12 cellular contexts compared by ENCODE assay signal in the genomic region with DNA sequence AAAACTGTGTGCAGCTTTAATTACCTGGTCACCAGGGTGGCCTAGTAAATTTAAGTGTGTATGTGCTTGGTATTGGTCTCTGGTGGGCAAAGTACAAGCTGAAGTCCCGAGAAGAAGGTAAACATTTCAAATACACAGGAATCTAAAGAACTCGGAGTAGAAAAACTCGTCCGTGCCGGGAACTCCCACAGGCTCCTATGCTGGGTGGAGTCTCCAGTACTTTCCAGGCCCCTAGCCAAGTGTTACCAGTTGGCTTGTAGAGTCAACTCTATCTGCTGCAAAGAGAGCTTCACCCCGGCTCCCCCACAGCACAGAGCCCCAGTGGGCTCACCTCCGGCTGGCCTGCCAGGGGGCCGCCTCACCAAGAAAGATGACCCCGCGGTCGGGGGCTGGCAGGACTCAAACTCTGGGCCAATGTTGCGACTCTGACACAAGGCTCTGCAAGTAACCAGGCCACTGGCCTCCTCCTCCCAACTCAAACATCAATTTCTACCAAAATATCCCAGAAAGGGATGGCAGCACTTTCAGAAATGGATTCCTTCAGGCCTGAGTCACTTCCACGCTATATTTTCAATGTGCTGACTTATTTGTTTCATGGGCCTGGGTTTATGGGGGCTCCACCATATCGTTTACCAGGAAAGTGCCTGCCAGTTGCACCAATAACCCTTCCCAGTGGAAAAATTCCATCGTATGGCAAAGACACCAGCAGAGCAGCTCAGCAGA.
A peak's percentile ranks its signal among the peaks of the same experiment; 100 is the strongest.
DNase-seq lines count a peak whose midpoint lies in the region; ATAC-seq and TF ChIP-seq lines count a peak whose summit lies in the region.
"Had no signal": no experiment of that assay in that cellular context is flagged by ENCODE, and none has a peak within 500 bp of the region (broad histone marks: within the 10 kb centered on the region; RNA-seq: fewer than 3 reads in every experiment).

No MANE protein-coding gene starts in this region.

- CTCF ChIA-PET in WTC11 (lab: Charles Lee), result interaction anchor here (0.6 to 2.7 kb wide), 3 partner anchors 11 to 196 kb away, joined by 6 to 9 read pairs (median 9); no protein-coding TSS in a partner anchor

- no peak for TF ChIP-seq CTCF in WTC11 (IDR thresholded peaks at IDR 0.05)
- TF ChIP-seq CTCF in heart right ventricle (IDR thresholded peaks at IDR 0.05), result no peak
- no peak for TF ChIP-seq CTCF in prostate gland (IDR thresholded peaks at IDR 0.05)

- H3K36me3 Mint-ChIP-seq in WTC11, result peaks cover 34% of the 10 kb centered on the region

- no peak overlapping the region for H3K4me3 Mint-ChIP-seq in WTC11
- H3K4me3 Mint-ChIP-seq: neural crest cell had no signal

- 0 out of 2 replicates have a peak overlapping the region, but pooled peaks have one; percentile 38 for H3K27ac Mint-ChIP-seq in WTC11

- no peak overlapping the region for H3K4me3 ChIP-seq in heart right ventricle
- H3K4me3 ChIP-seq in prostate gland, result no peak overlapping the region
- H3K4me3 ChIP-seq: BLaER1 treated with 17β-estradiol and CSF1 and Interleukin-3, amounts not matched to agents 10 nM and 100 nM; SK-N-MC had no signal

- no peaks in the 10 kb centered on the region for H3K27me3 Mint-ChIP-seq in WTC11 (ENCODE audit: low read depth)

- H3K27me3 ChIP-seq in heart right ventricle, result no peaks in the 10 kb centered on the region
- no peaks in the 10 kb centered on the region for H3K27me3 ChIP-seq in prostate gland (replicated peaks; ENCODE audit: insufficient read depth)
- H3K27me3 ChIP-seq: BLaER1 treated with 17β-estradiol and CSF1 and Interleukin-3, amounts not matched to agents 10 nM and 100 nM had no signal

- H3K9me3 Mint-ChIP-seq in WTC11, result peaks cover 4% of the 10 kb centered on the region; the same call in 1 of the 2 replicates
- H3K9me3 Mint-ChIP-seq: neural crest cell had no signal

- H3K27ac ChIP-seq in heart right ventricle (peak overlapping the region in 6 of 10 donors; percentile 10 to 71 (median 62)), prostate gland (peak overlapping the region; percentile 53 to 80)
- H3K27ac ChIP-seq: BLaER1 treated with 17β-estradiol and CSF1 and Interleukin-3, amounts not matched to agents 10 nM and 100 nM; SK-N-MC had no signal

- H3K36me3 ChIP-seq in heart right ventricle (peaks cover 0 to 53% (median 11%) of the 10 kb centered on the region in 9 donors), prostate gland (no peaks in the 10 kb centered on the region)

- POLR2A ChIA-PET in WTC11 (lab: Charles Lee), result interaction anchor here (1.7 kb wide), 1 partner anchor 24 kb away, joined by 3 read pairs; no protein-coding TSS in a partner anchor

- no peaks in the 10 kb centered on the region for H3K9me3 ChIP-seq in heart right ventricle
- no peaks in the 10 kb centered on the region for H3K9me3 ChIP-seq in prostate gland
- H3K9me3 ChIP-seq: BLaER1 treated with 17β-estradiol and CSF1 and Interleukin-3, amounts not matched to agents 10 nM and 100 nM had no signal

- peaks cover 12 to 65% (median 50%) of the 10 kb centered on the region in 9 donors for H3K4me1 ChIP-seq in heart right ventricle
- H3K4me1 ChIP-seq in prostate gland (replicated peaks), result peaks cover 26% of the 10 kb centered on the region

- DNase-seq in AG08395 (ENCODE audit: low spot score) (peak; percentile 79), WTC11 (ENCODE audit: low spot score) (no peak), heart right ventricle (peak; percentile 40 to 82), prostate gland (ENCODE audit: low spot score) (peak; percentile 88), kidney glomerular epithelial cell (lab: John Stamatoyannopoulos, UW) (no peak), KBM-7 (no peak)
- DNase-seq: activated T-cell treated with anti-CD3 and anti-CD28 coated beads for 4 hours had no signal

- no peak for TF ChIP-seq POLR2A in prostate gland (IDR thresholded peaks at IDR 0.05)

- 43 to 45% methylated on average over 15 of the region's 15 CpGs for WGBS in heart right ventricle, 2 donors
- WGBS in prostate gland, result 36% methylated on average over 15 of the region's 15 CpGs

- peaks cover 3% of the 10 kb centered on the region; the same call in 1 of the 2 replicates for H3K4me1 Mint-ChIP-seq in WTC11

- in situ Hi-C loops in KBM-7 (cut with MboI; ENCODE audit: low pct_unique_long_range_greater_than_20kb, low sequenced_read_pairs), result no loop called here

- no peak for ATAC-seq in WTC11
- ATAC-seq in heart right ventricle, result peak; percentile 71 to 88 (median 80)
- ATAC-seq in HG03280 (IDR thresholded peaks at IDR 0.05; ENCODE audit: unreplicated experiment), result no peak
- ATAC-seq in HG03378 (IDR thresholded peaks at IDR 0.05; ENCODE audit: unreplicated experiment), result no peak

- intact Hi-C loops in heart right ventricle (cut with DNase I) (loop anchor here in 3 of 10 donors (5.0 to 10.0 kb wide), 3 partner anchors 199 to 269 kb away; no protein-coding TSS in a partner anchor), prostate gland (cut with DNase I) (loop anchor here (5.0 kb wide), 1 partner anchor 111 kb away; no protein-coding TSS in a partner anchor)

TF ChIP-seq in WTC11, 78 proteins besides CTCF, POLR2A, EP300 and RAD21:
- no peak for TF ChIP-seq ZNF671 (CRISPR knock-in tag; IDR thresholded peaks at IDR 0.05)
- TF ChIP-seq, protein P1, sequence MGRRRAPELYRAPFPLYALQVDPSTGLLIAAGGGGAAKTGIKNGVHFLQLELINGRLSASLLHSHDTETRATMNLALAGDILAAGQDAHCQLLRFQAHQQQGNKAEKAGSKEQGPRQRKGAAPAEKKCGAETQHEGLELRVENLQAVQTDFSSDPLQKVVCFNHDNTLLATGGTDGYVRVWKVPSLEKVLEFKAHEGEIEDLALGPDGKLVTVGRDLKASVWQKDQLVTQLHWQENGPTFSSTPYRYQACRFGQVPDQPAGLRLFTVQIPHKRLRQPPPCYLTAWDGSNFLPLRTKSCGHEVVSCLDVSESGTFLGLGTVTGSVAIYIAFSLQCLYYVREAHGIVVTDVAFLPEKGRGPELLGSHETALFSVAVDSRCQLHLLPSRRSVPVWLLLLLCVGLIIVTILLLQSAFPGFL (CRISPR knock-in tag; IDR thresholded peaks at IDR 0.05; ENCODE audit: borderline replicate concordance), result no peak
- no peak for TF ChIP-seq CREB1 (CRISPR knock-in tag; IDR thresholded peaks at IDR 0.05)
- TF ChIP-seq TEAD1 (CRISPR knock-in tag; IDR thresholded peaks at IDR 0.05), result no peak
- TF ChIP-seq USF2 (CRISPR knock-in tag; IDR thresholded peaks at IDR 0.05), result no peak
- no peak for TF ChIP-seq MXD4 (CRISPR knock-in tag; IDR thresholded peaks at IDR 0.05; ENCODE audit: borderline replicate concordance)
- no peak for TF ChIP-seq NFATC4 (CRISPR knock-in tag; IDR thresholded peaks at IDR 0.05)
- no peak for TF ChIP-seq IRF1 (CRISPR knock-in tag; IDR thresholded peaks at IDR 0.05)
- TF ChIP-seq SMAD4 (CRISPR knock-in tag; IDR thresholded peaks at IDR 0.05), result no peak
- no peak for TF ChIP-seq ZNF121 (CRISPR knock-in tag; IDR thresholded peaks at IDR 0.05)
- TF ChIP-seq, protein P2, sequence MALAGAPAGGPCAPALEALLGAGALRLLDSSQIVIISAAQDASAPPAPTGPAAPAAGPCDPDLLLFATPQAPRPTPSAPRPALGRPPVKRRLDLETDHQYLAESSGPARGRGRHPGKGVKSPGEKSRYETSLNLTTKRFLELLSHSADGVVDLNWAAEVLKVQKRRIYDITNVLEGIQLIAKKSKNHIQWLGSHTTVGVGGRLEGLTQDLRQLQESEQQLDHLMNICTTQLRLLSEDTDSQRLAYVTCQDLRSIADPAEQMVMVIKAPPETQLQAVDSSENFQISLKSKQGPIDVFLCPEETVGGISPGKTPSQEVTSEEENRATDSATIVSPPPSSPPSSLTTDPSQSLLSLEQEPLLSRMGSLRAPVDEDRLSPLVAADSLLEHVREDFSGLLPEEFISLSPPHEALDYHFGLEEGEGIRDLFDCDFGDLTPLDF (CRISPR knock-in tag; IDR thresholded peaks at IDR 0.05), result no peak
- no peak for TF ChIP-seq ZMAT4 (CRISPR knock-in tag; IDR thresholded peaks at IDR 0.05)
- TF ChIP-seq NFE2L1 (CRISPR knock-in tag; IDR thresholded peaks at IDR 0.05), result no peak
TF ChIP-seq in WTC11: peak in this region for 0.

Comparison
In these comparisons a context has a peak if more than half of its experiments do, and no peak if none do; other contexts are left out.
1. DNase-seq: peak in AG08395 (single experiment), heart right ventricle (2 of 2) and prostate gland (single experiment); none in WTC11 (single experiment), kidney glomerular epithelial cell (single experiment) and KBM-7 (single experiment).
2. ATAC-seq: peak in heart right ventricle (8 of 8); none in WTC11 (single experiment), HG03280 (single experiment) and HG03378 (single experiment).